Comparison of ENCODE assay signal across 1 cellular context in the genomic region with DNA sequence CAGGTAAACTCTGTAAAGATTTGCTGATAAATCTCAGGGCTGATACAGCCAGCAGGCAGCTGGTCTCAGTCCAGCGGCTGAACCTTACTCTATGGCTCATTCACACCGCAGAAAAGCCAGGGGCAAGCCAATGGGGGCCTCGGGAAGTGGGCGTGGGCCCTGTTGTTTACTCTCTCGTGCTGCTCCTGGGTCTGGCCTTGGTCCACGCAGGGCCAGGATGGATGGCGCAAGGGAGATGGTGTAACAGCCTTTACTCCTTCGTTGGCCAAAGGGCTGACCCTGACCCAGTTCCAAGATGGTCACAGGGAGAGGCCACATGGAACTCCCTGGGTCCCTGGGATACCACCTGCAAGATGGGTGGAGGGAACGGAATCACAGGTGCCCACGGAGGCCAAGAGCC.
A peak's percentile ranks its signal among the peaks of the same experiment; 100 is the strongest.
TF ChIP-seq lines count a peak whose summit lies in the region.

No MANE protein-coding gene starts in this region.

TF ChIP-seq in HepG2, 621 proteins besides CTCF, POLR2A, EP300 and RAD21 (continued from another document and continues in another):
- TF ChIP-seq, protein P1, sequence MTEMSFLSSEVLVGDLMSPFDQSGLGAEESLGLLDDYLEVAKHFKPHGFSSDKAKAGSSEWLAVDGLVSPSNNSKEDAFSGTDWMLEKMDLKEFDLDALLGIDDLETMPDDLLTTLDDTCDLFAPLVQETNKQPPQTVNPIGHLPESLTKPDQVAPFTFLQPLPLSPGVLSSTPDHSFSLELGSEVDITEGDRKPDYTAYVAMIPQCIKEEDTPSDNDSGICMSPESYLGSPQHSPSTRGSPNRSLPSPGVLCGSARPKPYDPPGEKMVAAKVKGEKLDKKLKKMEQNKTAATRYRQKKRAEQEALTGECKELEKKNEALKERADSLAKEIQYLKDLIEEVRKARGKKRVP (CRISPR knock-in tag; IDR thresholded peaks at IDR 0.05) = peak in 1 of 2 experiments; percentile 73; a peak in 2 of 4 replicates
- TF ChIP-seq, protein P2, sequence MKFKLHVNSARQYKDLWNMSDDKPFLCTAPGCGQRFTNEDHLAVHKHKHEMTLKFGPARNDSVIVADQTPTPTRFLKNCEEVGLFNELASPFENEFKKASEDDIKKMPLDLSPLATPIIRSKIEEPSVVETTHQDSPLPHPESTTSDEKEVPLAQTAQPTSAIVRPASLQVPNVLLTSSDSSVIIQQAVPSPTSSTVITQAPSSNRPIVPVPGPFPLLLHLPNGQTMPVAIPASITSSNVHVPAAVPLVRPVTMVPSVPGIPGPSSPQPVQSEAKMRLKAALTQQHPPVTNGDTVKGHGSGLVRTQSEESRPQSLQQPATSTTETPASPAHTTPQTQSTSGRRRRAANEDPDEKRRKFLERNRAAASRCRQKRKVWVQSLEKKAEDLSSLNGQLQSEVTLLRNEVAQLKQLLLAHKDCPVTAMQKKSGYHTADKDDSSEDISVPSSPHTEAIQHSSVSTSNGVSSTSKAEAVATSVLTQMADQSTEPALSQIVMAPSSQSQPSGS (CRISPR knock-in tag; IDR thresholded peaks at IDR 0.05) = peak; percentile 51; the same call in 1 of the 2 replicates
- TF ChIP-seq ZNF234 (CRISPR knock-in tag; conservative IDR thresholded peaks at IDR 0.05) (no peak), FOXO1 (CRISPR knock-in tag; IDR thresholded peaks at IDR 0.05) (peak; percentile 71; the same call in 1 of the 2 replicates), THAP11 (CRISPR knock-in tag; IDR thresholded peaks at IDR 0.05) (0 out of 2 replicates have a peak, but pooled peaks have one; percentile 31), SPEN (CRISPR knock-in tag; IDR thresholded peaks at IDR 0.05; ENCODE audit: low read depth) (0 out of 2 replicates have a peak, but pooled peaks have one; percentile 41), ZNF143 (CRISPR knock-in tag; IDR thresholded peaks at IDR 0.05) (no peak), KDM1A (CRISPR knock-in tag; IDR thresholded peaks at IDR 0.05) (0 out of 2 replicates have a peak, but pooled peaks have one; percentile 47), FOXA3 (CRISPR knock-in tag; IDR thresholded peaks at IDR 0.05) (peak; percentile 85), ZMYM4 (CRISPR knock-in tag; IDR thresholded peaks at IDR 0.05) (0 out of 2 replicates have a peak, but pooled peaks have one; percentile 36), CEBPG (CRISPR knock-in tag; IDR thresholded peaks at IDR 0.05) (peak; percentile 53), HNRNPLL (IDR thresholded peaks at IDR 0.05; ENCODE audit: low read depth, low read length, poor library complexity, severe bottlenecking) (peak; percentile 21), ZNF207 (IDR thresholded peaks at IDR 0.05; ENCODE audit: borderline replicate concordance) (no peak), KLF6 (CRISPR knock-in tag; IDR thresholded peaks at IDR 0.05) (0 out of 2 replicates have a peak, but pooled peaks have one; percentile 49), ZNF629 (CRISPR knock-in tag; conservative IDR thresholded peaks at IDR 0.05) (no peak), NR2F1 (CRISPR knock-in tag; IDR thresholded peaks at IDR 0.05) (peak in 1 of 2 experiments; percentile 56; a peak in 1 of 4 replicates), FOSL2 (CRISPR knock-in tag; IDR thresholded peaks at IDR 0.05) (peak; percentile 49), BHLHE40 (IDR thresholded peaks at IDR 0.05; ENCODE audit: low read length) (peak; percentile 96), CCAR2 (optimal IDR thresholded peaks at IDR 0.05; ENCODE audit: low read depth, low read length) (no peak), ELF1 (CRISPR knock-in tag; IDR thresholded peaks at IDR 0.05) (no peak), ZNF253 (CRISPR knock-in tag; IDR thresholded peaks at IDR 0.05; ENCODE audit: borderline replicate concordance) (0 out of 2 replicates have a peak, but pooled peaks have one; percentile 18), MBNL3 (CRISPR knock-in tag; conservative IDR thresholded peaks at IDR 0.05) (no peak), WIZ (CRISPR knock-in tag; IDR thresholded peaks at IDR 0.05) (0 out of 2 replicates have a peak, but pooled peaks have one; percentile 24), ZBTB1 (CRISPR knock-in tag; IDR thresholded peaks at IDR 0.05; ENCODE audit: borderline replicate concordance) (no peak), ZNF792 (CRISPR knock-in tag; IDR thresholded peaks at IDR 0.05) (no peak), SP5 (CRISPR knock-in tag; IDR thresholded peaks at IDR 0.05; ENCODE audit: borderline replicate concordance, low read depth) (peak; percentile 70), MIER2 (CRISPR knock-in tag; IDR thresholded peaks at IDR 0.05) (0 out of 2 replicates have a peak, but pooled peaks have one; percentile 6), ATF7-NPFF (CRISPR knock-in tag; IDR thresholded peaks at IDR 0.05; ENCODE audit: low read depth) (no peak), HNF4A (CRISPR knock-in tag; IDR thresholded peaks at IDR 0.05) (peak; percentile 86)
- TF ChIP-seq, protein P3, sequence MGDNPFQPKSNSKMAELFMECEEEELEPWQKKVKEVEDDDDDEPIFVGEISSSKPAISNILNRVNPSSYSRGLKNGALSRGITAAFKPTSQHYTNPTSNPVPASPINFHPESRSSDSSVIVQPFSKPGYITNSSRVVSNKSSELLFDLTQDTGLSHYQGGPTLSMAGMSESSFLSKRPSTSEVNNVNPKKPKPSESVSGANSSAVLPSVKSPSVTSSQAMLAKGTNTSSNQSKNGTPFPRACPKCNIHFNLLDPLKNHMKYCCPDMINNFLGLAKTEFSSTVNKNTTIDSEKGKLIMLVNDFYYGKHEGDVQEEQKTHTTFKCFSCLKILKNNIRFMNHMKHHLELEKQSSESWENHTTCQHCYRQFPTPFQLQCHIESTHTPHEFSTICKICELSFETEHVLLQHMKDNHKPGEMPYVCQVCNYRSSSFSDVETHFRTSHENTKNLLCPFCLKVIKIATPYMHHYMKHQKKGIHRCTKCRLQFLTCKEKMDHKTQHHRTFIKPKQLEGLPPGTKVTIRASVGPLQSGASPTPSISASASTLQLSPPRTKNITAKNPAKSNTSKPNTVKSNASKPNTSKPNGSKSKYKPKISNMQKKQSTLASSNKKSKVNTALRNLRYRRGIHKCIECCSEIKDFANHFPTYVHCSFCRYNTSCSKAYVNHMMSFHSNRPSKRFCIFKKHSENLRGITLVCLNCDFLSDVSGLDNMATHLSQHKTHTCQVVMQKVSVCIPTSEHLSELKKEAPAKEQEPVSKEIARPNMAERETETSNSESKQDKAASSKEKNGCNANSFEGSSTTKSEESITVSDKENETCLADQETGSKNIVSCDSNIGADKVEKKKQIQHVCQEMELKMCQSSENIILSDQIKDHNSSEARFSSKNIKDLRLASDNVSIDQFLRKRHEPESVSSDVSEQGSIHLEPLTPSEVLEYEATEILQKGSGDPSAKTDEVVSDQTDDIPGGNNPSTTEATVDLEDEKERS (CRISPR knock-in tag; IDR thresholded peaks at IDR 0.05) = peak; percentile 48; the same call in 1 of the 2 replicates
- TF ChIP-seq, protein P4, sequence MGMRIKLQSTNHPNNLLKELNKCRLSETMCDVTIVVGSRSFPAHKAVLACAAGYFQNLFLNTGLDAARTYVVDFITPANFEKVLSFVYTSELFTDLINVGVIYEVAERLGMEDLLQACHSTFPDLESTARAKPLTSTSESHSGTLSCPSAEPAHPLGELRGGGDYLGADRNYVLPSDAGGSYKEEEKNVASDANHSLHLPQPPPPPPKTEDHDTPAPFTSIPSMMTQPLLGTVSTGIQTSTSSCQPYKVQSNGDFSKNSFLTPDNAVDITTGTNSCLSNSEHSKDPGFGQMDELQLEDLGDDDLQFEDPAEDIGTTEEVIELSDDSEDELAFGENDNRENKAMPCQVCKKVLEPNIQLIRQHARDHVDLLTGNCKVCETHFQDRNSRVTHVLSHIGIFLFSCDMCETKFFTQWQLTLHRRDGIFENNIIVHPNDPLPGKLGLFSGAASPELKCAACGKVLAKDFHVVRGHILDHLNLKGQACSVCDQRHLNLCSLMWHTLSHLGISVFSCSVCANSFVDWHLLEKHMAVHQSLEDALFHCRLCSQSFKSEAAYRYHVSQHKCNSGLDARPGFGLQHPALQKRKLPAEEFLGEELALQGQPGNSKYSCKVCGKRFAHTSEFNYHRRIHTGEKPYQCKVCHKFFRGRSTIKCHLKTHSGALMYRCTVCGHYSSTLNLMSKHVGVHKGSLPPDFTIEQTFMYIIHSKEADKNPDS (CRISPR knock-in tag; IDR thresholded peaks at IDR 0.05) = 0 out of 2 replicates have a peak, but pooled peaks have one; percentile 38
- TF ChIP-seq, protein P5, sequence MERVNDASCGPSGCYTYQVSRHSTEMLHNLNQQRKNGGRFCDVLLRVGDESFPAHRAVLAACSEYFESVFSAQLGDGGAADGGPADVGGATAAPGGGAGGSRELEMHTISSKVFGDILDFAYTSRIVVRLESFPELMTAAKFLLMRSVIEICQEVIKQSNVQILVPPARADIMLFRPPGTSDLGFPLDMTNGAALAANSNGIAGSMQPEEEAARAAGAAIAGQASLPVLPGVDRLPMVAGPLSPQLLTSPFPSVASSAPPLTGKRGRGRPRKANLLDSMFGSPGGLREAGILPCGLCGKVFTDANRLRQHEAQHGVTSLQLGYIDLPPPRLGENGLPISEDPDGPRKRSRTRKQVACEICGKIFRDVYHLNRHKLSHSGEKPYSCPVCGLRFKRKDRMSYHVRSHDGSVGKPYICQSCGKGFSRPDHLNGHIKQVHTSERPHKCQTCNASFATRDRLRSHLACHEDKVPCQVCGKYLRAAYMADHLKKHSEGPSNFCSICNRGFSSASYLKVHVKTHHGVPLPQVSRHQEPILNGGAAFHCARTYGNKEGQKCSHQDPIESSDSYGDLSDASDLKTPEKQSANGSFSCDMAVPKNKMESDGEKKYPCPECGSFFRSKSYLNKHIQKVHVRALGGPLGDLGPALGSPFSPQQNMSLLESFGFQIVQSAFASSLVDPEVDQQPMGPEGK (CRISPR knock-in tag; IDR thresholded peaks at IDR 0.05) = peak; percentile 64; the same call in 1 of the 2 replicates
- TF ChIP-seq, protein P6, sequence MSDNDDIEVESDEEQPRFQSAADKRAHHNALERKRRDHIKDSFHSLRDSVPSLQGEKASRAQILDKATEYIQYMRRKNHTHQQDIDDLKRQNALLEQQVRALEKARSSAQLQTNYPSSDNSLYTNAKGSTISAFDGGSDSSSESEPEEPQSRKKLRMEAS (IDR thresholded peaks at IDR 0.05) = 0 out of 2 replicates have a peak, but pooled peaks have one; percentile 32
- TF ChIP-seq, protein P7, sequence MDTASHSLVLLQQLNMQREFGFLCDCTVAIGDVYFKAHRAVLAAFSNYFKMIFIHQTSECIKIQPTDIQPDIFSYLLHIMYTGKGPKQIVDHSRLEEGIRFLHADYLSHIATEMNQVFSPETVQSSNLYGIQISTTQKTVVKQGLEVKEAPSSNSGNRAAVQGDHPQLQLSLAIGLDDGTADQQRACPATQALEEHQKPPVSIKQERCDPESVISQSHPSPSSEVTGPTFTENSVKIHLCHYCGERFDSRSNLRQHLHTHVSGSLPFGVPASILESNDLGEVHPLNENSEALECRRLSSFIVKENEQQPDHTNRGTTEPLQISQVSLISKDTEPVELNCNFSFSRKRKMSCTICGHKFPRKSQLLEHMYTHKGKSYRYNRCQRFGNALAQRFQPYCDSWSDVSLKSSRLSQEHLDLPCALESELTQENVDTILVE (CRISPR knock-in tag; IDR thresholded peaks at IDR 0.05) = 0 out of 2 replicates have a peak, but pooled peaks have one; percentile 51
- TF ChIP-seq, protein P8, sequence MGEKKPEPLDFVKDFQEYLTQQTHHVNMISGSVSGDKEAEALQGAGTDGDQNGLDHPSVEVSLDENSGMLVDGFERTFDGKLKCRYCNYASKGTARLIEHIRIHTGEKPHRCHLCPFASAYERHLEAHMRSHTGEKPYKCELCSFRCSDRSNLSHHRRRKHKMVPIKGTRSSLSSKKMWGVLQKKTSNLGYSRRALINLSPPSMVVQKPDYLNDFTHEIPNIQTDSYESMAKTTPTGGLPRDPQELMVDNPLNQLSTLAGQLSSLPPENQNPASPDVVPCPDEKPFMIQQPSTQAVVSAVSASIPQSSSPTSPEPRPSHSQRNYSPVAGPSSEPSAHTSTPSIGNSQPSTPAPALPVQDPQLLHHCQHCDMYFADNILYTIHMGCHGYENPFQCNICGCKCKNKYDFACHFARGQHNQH (CRISPR knock-in tag; IDR thresholded peaks at IDR 0.05) = 0 out of 2 replicates have a peak, but pooled peaks have one; percentile 25
- TF ChIP-seq, protein P9, sequence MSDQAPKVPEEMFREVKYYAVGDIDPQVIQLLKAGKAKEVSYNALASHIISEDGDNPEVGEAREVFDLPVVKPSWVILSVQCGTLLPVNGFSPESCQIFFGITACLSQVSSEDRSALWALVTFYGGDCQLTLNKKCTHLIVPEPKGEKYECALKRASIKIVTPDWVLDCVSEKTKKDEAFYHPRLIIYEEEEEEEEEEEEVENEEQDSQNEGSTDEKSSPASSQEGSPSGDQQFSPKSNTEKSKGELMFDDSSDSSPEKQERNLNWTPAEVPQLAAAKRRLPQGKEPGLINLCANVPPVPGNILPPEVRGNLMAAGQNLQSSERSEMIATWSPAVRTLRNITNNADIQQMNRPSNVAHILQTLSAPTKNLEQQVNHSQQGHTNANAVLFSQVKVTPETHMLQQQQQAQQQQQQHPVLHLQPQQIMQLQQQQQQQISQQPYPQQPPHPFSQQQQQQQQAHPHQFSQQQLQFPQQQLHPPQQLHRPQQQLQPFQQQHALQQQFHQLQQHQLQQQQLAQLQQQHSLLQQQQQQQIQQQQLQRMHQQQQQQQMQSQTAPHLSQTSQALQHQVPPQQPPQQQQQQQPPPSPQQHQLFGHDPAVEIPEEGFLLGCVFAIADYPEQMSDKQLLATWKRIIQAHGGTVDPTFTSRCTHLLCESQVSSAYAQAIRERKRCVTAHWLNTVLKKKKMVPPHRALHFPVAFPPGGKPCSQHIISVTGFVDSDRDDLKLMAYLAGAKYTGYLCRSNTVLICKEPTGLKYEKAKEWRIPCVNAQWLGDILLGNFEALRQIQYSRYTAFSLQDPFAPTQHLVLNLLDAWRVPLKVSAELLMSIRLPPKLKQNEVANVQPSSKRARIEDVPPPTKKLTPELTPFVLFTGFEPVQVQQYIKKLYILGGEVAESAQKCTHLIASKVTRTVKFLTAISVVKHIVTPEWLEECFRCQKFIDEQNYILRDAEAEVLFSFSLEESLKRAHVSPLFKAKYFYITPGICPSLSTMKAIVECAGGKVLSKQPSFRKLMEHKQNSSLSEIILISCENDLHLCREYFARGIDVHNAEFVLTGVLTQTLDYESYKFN (CRISPR knock-in tag; conservative IDR thresholded peaks at IDR 0.05) = peak; percentile 55
- TF ChIP-seq, protein P10, sequence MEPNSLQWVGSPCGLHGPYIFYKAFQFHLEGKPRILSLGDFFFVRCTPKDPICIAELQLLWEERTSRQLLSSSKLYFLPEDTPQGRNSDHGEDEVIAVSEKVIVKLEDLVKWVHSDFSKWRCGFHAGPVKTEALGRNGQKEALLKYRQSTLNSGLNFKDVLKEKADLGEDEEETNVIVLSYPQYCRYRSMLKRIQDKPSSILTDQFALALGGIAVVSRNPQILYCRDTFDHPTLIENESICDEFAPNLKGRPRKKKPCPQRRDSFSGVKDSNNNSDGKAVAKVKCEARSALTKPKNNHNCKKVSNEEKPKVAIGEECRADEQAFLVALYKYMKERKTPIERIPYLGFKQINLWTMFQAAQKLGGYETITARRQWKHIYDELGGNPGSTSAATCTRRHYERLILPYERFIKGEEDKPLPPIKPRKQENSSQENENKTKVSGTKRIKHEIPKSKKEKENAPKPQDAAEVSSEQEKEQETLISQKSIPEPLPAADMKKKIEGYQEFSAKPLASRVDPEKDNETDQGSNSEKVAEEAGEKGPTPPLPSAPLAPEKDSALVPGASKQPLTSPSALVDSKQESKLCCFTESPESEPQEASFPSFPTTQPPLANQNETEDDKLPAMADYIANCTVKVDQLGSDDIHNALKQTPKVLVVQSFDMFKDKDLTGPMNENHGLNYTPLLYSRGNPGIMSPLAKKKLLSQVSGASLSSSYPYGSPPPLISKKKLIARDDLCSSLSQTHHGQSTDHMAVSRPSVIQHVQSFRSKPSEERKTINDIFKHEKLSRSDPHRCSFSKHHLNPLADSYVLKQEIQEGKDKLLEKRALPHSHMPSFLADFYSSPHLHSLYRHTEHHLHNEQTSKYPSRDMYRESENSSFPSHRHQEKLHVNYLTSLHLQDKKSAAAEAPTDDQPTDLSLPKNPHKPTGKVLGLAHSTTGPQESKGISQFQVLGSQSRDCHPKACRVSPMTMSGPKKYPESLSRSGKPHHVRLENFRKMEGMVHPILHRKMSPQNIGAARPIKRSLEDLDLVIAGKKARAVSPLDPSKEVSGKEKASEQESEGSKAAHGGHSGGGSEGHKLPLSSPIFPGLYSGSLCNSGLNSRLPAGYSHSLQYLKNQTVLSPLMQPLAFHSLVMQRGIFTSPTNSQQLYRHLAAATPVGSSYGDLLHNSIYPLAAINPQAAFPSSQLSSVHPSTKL (CRISPR knock-in tag; IDR thresholded peaks at IDR 0.05) = peak; percentile 80
